10 cellular contexts compared by ENCODE assay signal in the genomic region with DNA sequence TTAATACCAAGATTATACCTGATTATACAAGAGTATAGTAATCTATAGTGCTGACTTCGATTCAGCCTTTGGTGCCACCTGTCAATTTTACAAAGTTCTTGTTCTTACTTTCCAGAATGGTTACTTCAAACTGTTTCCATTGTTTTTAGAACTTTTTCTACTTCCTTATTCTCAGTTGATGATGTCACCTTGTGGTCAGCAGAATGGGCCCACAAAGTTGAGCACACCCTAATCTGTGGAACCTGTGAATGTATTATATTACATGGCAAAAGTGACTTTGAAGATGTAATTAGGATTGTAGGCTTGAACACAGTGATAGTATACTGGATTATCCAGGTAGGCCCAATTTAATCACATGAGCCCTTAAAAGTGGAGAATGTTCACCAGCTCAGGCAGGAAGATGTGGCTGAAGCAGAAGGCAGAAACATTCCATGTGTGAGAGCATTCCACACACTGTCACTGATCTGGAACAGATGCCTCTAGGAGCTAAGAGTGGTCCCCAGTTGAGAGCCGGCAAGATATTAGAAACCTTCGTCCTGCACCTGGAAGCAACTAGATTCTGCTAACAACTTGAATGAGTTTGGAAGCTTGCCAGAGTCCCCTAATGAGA. TPM values are rescaled to one million over a fixed set of nuclear protein-coding genes. Genes with fewer than 3 reads are reported as not detected.
DNase-seq lines count a peak whose midpoint lies in the region; ATAC-seq, FAIRE-seq and TF ChIP-seq lines count a peak whose summit lies in the region.
"Had no signal": no experiment of that assay in that cellular context is flagged by ENCODE, and none has a peak within 500 bp of the region (broad histone marks: within the 10 kb centered on the region; RNA-seq: fewer than 3 reads in every experiment).

No MANE protein-coding gene starts in this region.

- DNase-seq in CD14-positive monocyte (ENCODE audit: low spot score), result peak; percentile 70
- DNase-seq in LoVo (ENCODE audit: low spot score), result peak; percentile 36
- peak; percentile 19 for DNase-seq in brain microvascular endothelial cell
- no peak for DNase-seq in erythroblast (lab: John Stamatoyannopoulos, UW)
- no peak for DNase-seq in RCC 7860 (ENCODE audit: low spot score)
- DNase-seq in activated CD4-positive, alpha-beta T cell treated with anti-CD3 and anti-CD28 coated beads, Interleukin-2, amount 10 ng/mL, durations not matched to agents 24 days and 14 days, result no peak
- no peak for DNase-seq in GM19239 (ENCODE audit: insufficient read length, low spot score)
- DNase-seq: activated CD8-positive, alpha-beta memory T cell treated with anti-CD3 and anti-CD28 coated beads for 24 hours; central memory CD4-positive, alpha-beta T cell had no signal

- H3K27ac Mint-ChIP-seq in CD14-positive monocyte, result peak overlapping the region; percentile 60 to 95 (median 92)
- H3K27ac Mint-ChIP-seq in activated CD4-positive, alpha-beta T cell treated with anti-CD3 and anti-CD28 coated beads, Interleukin-2, amount 10 ng/mL, durations not matched to agents 24 days and 14 days, result no peak overlapping the region

- peak; percentile 74 for ATAC-seq in GM18909 (IDR thresholded peaks at IDR 0.05; ENCODE audit: poor library complexity, unreplicated experiment)

- H3K9me3 Mint-ChIP-seq in CD14-positive monocyte, result no peaks in the 10 kb centered on the region
- peaks cover 2% of the 10 kb centered on the region for H3K9me3 Mint-ChIP-seq in activated CD4-positive, alpha-beta T cell treated with anti-CD3 and anti-CD28 coated beads, Interleukin-2, amount 10 ng/mL, durations not matched to agents 24 days and 14 days

- no peaks in the 10 kb centered on the region for H3K36me3 ChIP-seq in brain microvascular endothelial cell (replicated peaks)

- H3K27ac ChIP-seq in brain microvascular endothelial cell, result no peak overlapping the region

- H3K4me3 Mint-ChIP-seq in CD14-positive monocyte, result peak overlapping the region in 1 of 2 donors; percentile 19
- H3K4me3 Mint-ChIP-seq in activated CD4-positive, alpha-beta T cell treated with anti-CD3 and anti-CD28 coated beads, Interleukin-2, amount 10 ng/mL, durations not matched to agents 24 days and 14 days, result no peak overlapping the region

- no peak overlapping the region for H3K4me3 ChIP-seq in brain microvascular endothelial cell (ENCODE audit: low read depth, low read length)

- intact Hi-C loops in CD14-positive monocyte (cut with micrococcal nuclease), result loop anchor here in 1 of 2 donors (10.0 kb wide), 1 partner anchor 166 kb away; the partner anchor contains the start of gene HADH
- intact Hi-C loops in activated CD4-positive, alpha-beta T cell treated with anti-CD3 and anti-CD28 coated beads, Interleukin-2, amount 10 ng/mL, durations not matched to agents 24 days and 14 days (cut with micrococcal nuclease), result no loop called here

- H3K27me3 Mint-ChIP-seq in CD14-positive monocyte (ENCODE audit: low read depth in 3 of 3), result peaks cover 0 to 8% (median 1%) of the 10 kb centered on the region in 3 donors
- peaks cover 16% of the 10 kb centered on the region for H3K27me3 Mint-ChIP-seq in activated CD4-positive, alpha-beta T cell treated with anti-CD3 and anti-CD28 coated beads, Interleukin-2, amount 10 ng/mL, durations not matched to agents 24 days and 14 days

- H3K36me3 Mint-ChIP-seq in CD14-positive monocyte, result peaks cover 0 to 2% of the 10 kb centered on the region in 2 donors
- no peaks in the 10 kb centered on the region for H3K36me3 Mint-ChIP-seq in activated CD4-positive, alpha-beta T cell treated with anti-CD3 and anti-CD28 coated beads, Interleukin-2, amount 10 ng/mL, durations not matched to agents 24 days and 14 days (ENCODE audit: low read depth)

- H3K4me1 Mint-ChIP-seq in CD14-positive monocyte, result peaks cover 40% of the 10 kb centered on the region
- H3K4me1 Mint-ChIP-seq in activated CD4-positive, alpha-beta T cell treated with anti-CD3 and anti-CD28 coated beads, Interleukin-2, amount 10 ng/mL, durations not matched to agents 24 days and 14 days, result peaks cover 7% of the 10 kb centered on the region

- H3K27me3 ChIP-seq in brain microvascular endothelial cell (replicated peaks), result no peaks in the 10 kb centered on the region

- no peak for TF ChIP-seq POLR2A in erythroblast (IDR thresholded peaks at IDR 0.05; ENCODE audit: low read length)

- FAIRE-seq in RCC 7860 (lab: Jason Lieb, UNC) (no peak), GM19239 (lab: Jason Lieb, UNC) (no peak)

- no peak for TF ChIP-seq CTCF in CD14-positive monocyte (IDR thresholded peaks at IDR 0.05)
- no peak for TF ChIP-seq CTCF in brain microvascular endothelial cell (IDR thresholded peaks at IDR 0.05; ENCODE audit: low read depth, low read length, missing control alignments)

- in situ Hi-C loops in brain microvascular endothelial cell (cut with HindIII; ENCODE audit: low pct_ligation_motif_present, low sequenced_read_pairs), result no loop called here

RNA-seq across cellular contexts. Expression of gene SGMS2, which starts 6.3 kb away (rescaled TPM):
- polyA plus RNA-seq in CD14-positive monocyte, result 10 to 100 TPM; 20.8 to 32.7 TPM
- 0.72 and 0.80 TPM in 2 replicates for total RNA-seq in activated CD4-positive, alpha-beta T cell treated with anti-CD3 and anti-CD28 coated beads, Interleukin-2, amount 10 ng/mL, durations not matched to agents 24 days and 14 days

Comparison
In these comparisons a context has a peak if more than half of its experiments do, and no peak if none do; other contexts are left out.
1. DNase-seq: peak in CD14-positive monocyte (single experiment), LoVo (single experiment) and brain microvascular endothelial cell (single experiment); none in erythroblast (0 of 2), RCC 7860 (single experiment), activated CD4-positive, alpha-beta T cell treated with anti-CD3 and anti-CD28 coated beads, Interleukin-2, amount 10 ng/mL, durations not matched to agents 24 days and 14 days (single experiment) and GM19239 (single experiment).